In genomic region chr10:27794157-27794556, GRCh38 we compare ENCODE assay signal across 2 cellular contexts.
TF ChIP-seq lines count a peak whose summit lies in the region.

No MANE protein-coding gene starts in this region.

TF ChIP-seq in Ishikawa, 13 proteins besides CTCF, POLR2A, EP300 and RAD21 (continued from another document):
- TF ChIP-seq REST (IDR thresholded peaks at IDR 0.05; ENCODE audit: low read depth): no peak
- TF ChIP-seq NFIC (IDR thresholded peaks at IDR 0.05): no peak
- no peak for TF ChIP-seq TCF12 (IDR thresholded peaks at IDR 0.05; ENCODE audit: low read depth)
- no peak for TF ChIP-seq FOXM1 (IDR thresholded peaks at IDR 0.05; ENCODE audit: borderline replicate concordance, low read depth)
- no peak for TF ChIP-seq EGR1 (IDR thresholded peaks at IDR 0.05)
- no peak for TF ChIP-seq CREB1 (IDR thresholded peaks at IDR 0.05; ENCODE audit: low read depth)
- TF ChIP-seq TEAD4 (IDR thresholded peaks at IDR 0.05): no peak
- TF ChIP-seq YY1 (IDR thresholded peaks at IDR 0.05; ENCODE audit: low read depth): no peak
- no peak for TF ChIP-seq USF1 (IDR thresholded peaks at IDR 0.05)
- TF ChIP-seq ZBTB7A (IDR thresholded peaks at IDR 0.05; ENCODE audit: low read depth): no peak
TF ChIP-seq in Ishikawa: peak in this region for 0.

TF ChIP-seq in K562, 482 proteins besides CTCF, POLR2A, EP300 and RAD21 (continued from another document):
- TF ChIP-seq USF2 (CRISPR knock-in tag; IDR thresholded peaks at IDR 0.05): no peak
